11 cellular contexts compared by ENCODE assay signal in genomic region chr10:112526130-112526529, GRCh38.
A peak's percentile ranks its signal among the peaks of the same experiment; 100 is the strongest.
DNase-seq lines count a peak whose midpoint lies in the region; ATAC-seq, FAIRE-seq and TF ChIP-seq lines count a peak whose summit lies in the region.
"Had no signal": no experiment of that assay in that cellular context is flagged by ENCODE, and none has a peak within 500 bp of the region (broad histone marks: within the 10 kb centered on the region; RNA-seq: fewer than 3 reads in every experiment).

No MANE protein-coding gene starts in this region.

- no peaks in the 10 kb centered on the region for H3K9me3 ChIP-seq in colonic mucosa

- no peak for TF ChIP-seq CTCF in colonic mucosa (IDR thresholded peaks at IDR 0.05)

- H3K4me3 ChIP-seq in colonic mucosa: no peak overlapping the region
- H3K4me3 ChIP-seq: skin epidermis had no signal

- H3K36me3 ChIP-seq in colonic mucosa: no peaks in the 10 kb centered on the region

- no peak overlapping the region for H3K9ac ChIP-seq in colonic mucosa (ENCODE audit: low read depth in 2 of 2, low read length in 2 of 2)

- no peaks in the 10 kb centered on the region for H3K27me3 ChIP-seq in colonic mucosa

- no peaks in the 10 kb centered on the region for H3K4me1 ChIP-seq in colonic mucosa

- DNase-seq in H54 (ENCODE audit: insufficient read length, low spot score) (no peak), myocyte (ENCODE audit: low read depth) (peak; percentile 6), COLO829 (ENCODE audit: low spot score) (no peak), colonic mucosa (no peak), hypothalamus (lab: John Stamatoyannopoulos, UW) (no peak)
- DNase-seq: GDM1, islet precursor cell, NCI-H774 had no signal

- no peak for TF ChIP-seq POLR2A in H54 (IDR thresholded peaks at IDR 0.05; ENCODE audit: low read depth, low read length)

- peak; percentile 23 for FAIRE-seq in H54 (lab: Jason Lieb, UNC)

- H3K27ac ChIP-seq in colonic mucosa: no peak overlapping the region
- H3K27ac ChIP-seq: skin epidermis had no signal

- intact Hi-C loops in colonic mucosa (cut with DNase I): no loop called here

- ATAC-seq in GM18907 (IDR thresholded peaks at IDR 0.05; ENCODE audit: unreplicated experiment) (peak; percentile 86), HG03558 (IDR thresholded peaks at IDR 0.05; ENCODE audit: extremely low read depth, unreplicated experiment) (peak; percentile 78)
